Comparison of ENCODE assay signal across 9 cellular contexts in the genomic region with DNA sequence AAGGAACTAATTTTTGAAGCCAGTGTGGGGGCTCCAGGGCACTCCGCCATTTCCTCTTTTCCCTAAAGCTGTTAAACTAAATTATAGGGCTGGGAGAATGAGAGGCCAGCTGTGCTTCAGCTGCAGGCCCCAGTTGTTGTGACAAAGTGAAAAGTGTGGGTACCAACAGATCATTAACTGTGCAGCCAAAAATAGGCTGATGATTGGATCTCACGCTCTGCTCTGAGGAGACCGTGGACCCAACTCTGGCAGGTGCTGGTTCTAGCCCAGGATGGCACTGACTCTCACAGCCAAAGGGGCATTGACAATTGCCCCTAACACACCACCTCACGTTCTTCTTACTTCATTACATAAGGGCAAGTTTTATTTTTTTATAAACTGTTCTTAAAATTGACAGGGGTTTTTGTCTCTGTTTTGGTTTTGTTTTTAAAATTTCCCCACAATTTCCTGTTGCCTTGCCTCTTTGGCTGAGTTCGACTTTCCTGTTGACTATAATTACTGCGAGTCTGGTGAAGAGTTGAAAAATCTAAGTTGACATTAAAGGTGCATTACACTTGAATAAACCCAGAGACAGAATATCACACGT.
A peak's percentile ranks its signal among the peaks of the same experiment; 100 is the strongest.
DNase-seq lines count a peak whose midpoint lies in the region; ATAC-seq and TF ChIP-seq lines count a peak whose summit lies in the region.
"Had no signal": no experiment of that assay in that cellular context is flagged by ENCODE, and none has a peak within 500 bp of the region (broad histone marks: within the 10 kb centered on the region; RNA-seq: fewer than 3 reads in every experiment).

No MANE protein-coding gene starts in this region.

- peaks cover 6% of the 10 kb centered on the region for H3K36me3 Mint-ChIP-seq in central memory CD8-positive, alpha-beta T cell (ENCODE audit: insufficient read depth)

- DNase-seq in GM20000 (ENCODE audit: low spot score), result peak; percentile 49
- DNase-seq in central memory CD8-positive, alpha-beta T cell (ENCODE audit: low spot score in 2 of 2), result peak in 1 of 2 donors; percentile 36
- DNase-seq in effector CD4-positive, alpha-beta T cell, result no peak
- no peak for DNase-seq in mammary epithelial cell
- DNase-seq in T1000 (lab: John Stamatoyannopoulos, UW), result no peak
- DNase-seq in foreskin melanocyte, result no peak

- no peaks in the 10 kb centered on the region for H4K20me1 ChIP-seq in mammary epithelial cell (ENCODE audit: insufficient read depth, low read length)

- no peak overlapping the region for H2AFZ ChIP-seq in mammary epithelial cell (ENCODE audit: low read depth, low read length)

- ATAC-seq in HG03354 (IDR thresholded peaks at IDR 0.05; ENCODE audit: poor library complexity, severe bottlenecking, unreplicated experiment), result peak; percentile 87
- peak; percentile 81 for ATAC-seq in central memory CD8-positive, alpha-beta T cell (replicated peaks; ENCODE audit: extremely low read depth, poor library complexity, severe bottlenecking)
- ATAC-seq: Panc1 had no signal

- intact Hi-C loops in mammary epithelial cell (cut with micrococcal nuclease), result no loop called here

- no peak overlapping the region for H3K9ac ChIP-seq in mammary epithelial cell (ENCODE audit: insufficient read depth, low read length)

- H3K36me3 ChIP-seq in mammary epithelial cell (ENCODE audit: insufficient read depth, low read length), result no peaks in the 10 kb centered on the region

- H3K4me3 ChIP-seq in mammary epithelial cell (replicated peaks in 1 of 3; ENCODE audit: insufficient read depth in 1 of 3, low read depth in 2 of 3, low read length in 3 of 3), result no peak overlapping the region

- no peak for TF ChIP-seq CTCF in GM20000 (IDR thresholded peaks at IDR 0.05; ENCODE audit: extremely low read depth, missing control alignments)
- TF ChIP-seq CTCF in mammary epithelial cell (conservative IDR thresholded peaks at IDR 0.05 in 1 of 2, IDR thresholded peaks at IDR 0.05 in 1 of 2; ENCODE audit: extremely low read depth in 1 of 2, insufficient read depth in 1 of 2, low read depth in 1 of 2, low read length in 2 of 2), result no peak

- H3K4me1 ChIP-seq in mammary epithelial cell (ENCODE audit: insufficient read depth, low read length), result no peaks in the 10 kb centered on the region

- H3K4me3 Mint-ChIP-seq in central memory CD8-positive, alpha-beta T cell, result peak overlapping the region; percentile 35

- 54% methylated on average over 7 of the region's 7 CpGs for WGBS in mammary epithelial cell (ENCODE audit: low coverage, missing lambda C conversion rate)

- TF ChIP-seq POLR2A in GM15510 (IDR thresholded peaks at IDR 0.05; ENCODE audit: borderline replicate concordance, extremely low read depth, insufficient read length), result peak; percentile 13

- in situ Hi-C loops in mammary epithelial cell (cut with MboI; ENCODE audit: low sequenced_read_pairs in 2 of 2), result no loop called here

- no peaks in the 10 kb centered on the region for H3K79me2 ChIP-seq in mammary epithelial cell (ENCODE audit: insufficient read depth, low read length)

- H3K9me3 Mint-ChIP-seq in central memory CD8-positive, alpha-beta T cell, result peaks cover 4% of the 10 kb centered on the region

- no TSS peak for BruUV-seq in mammary epithelial cell (replicated peaks; lab: Mats Ljungman, UMichigan)

- peaks cover 76% of the 10 kb centered on the region for H3K4me1 Mint-ChIP-seq in central memory CD8-positive, alpha-beta T cell

- no peaks in the 10 kb centered on the region for H3K27me3 Mint-ChIP-seq in central memory CD8-positive, alpha-beta T cell

- H3K27ac Mint-ChIP-seq in central memory CD8-positive, alpha-beta T cell (ENCODE audit: low read depth), result peak overlapping the region; percentile 96

- peaks cover 35% of the 10 kb centered on the region for H3K9me3 ChIP-seq in mammary epithelial cell (replicated peaks; ENCODE audit: insufficient read depth, low read length)

- no peaks in the 10 kb centered on the region for H3K27me3 ChIP-seq in mammary epithelial cell (ENCODE audit: insufficient read depth, low read length)

- dilution Hi-C loops in mammary epithelial cell (cut with HindIII; ENCODE audit: low sequenced_read_pairs), result no loop called here

- CTCF ChIA-PET in mammary epithelial cell (lab: Charles Lee; ENCODE audit: low non-redundant PET), result no interaction called here

- no peak overlapping the region for H3K4me2 ChIP-seq in mammary epithelial cell (ENCODE audit: insufficient read depth, low read depth, low read length)

- no peak overlapping the region for H3K27ac ChIP-seq in mammary epithelial cell (ENCODE audit: insufficient read depth, low read depth, low read length)
